ENCODE assay signal across 6 cellular contexts in the genomic region with DNA sequence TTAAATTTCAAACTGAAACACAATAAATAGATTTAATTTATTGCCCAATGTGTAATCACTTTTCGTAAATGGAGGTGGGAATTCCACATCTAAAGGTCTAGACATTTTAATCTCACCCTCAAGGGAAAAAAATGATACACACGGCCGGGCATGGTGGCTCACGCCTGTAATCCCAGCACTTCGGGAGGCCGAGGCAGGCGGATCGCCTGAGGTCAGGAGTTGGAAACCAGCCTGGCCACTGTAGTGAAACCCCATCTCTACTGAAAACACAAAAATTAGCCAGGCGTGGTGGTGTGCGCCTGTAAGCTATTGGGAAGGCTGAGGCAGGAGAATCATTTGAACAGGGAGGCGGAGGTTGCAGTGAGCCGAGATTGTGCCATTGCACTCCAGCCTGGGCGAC. TPM values are rescaled to one million over a fixed set of nuclear protein-coding genes. Genes with fewer than 3 reads are reported as not detected.
DNase-seq lines count a peak whose midpoint lies in the region; ATAC-seq and TF ChIP-seq lines count a peak whose summit lies in the region.
"Not testable (repeated sequence)": the region's sequence is repeated elsewhere in the genome, so short reads cannot be mapped to it uniquely, and the experiment has no call there.

No MANE protein-coding gene starts in this region.

- not testable (repeated sequence) for H3K4me3 ChIP-seq in IMR-90 (ENCODE audit: insufficient read depth, low read depth, low read length); esophagus squamous epithelium; tibial artery

- ATAC-seq in IMR-90 (ENCODE audit: low read depth), result not testable (repeated sequence)

- intact Hi-C loops in IMR-90 (cut with micrococcal nuclease), result loop anchor here (5.0 kb wide), 1 partner anchor 36 kb away; no protein-coding TSS in a partner anchor
- intact Hi-C loops in activated CD4-positive, alpha-beta T cell treated with anti-CD3 and anti-CD28 coated beads, Interleukin-2, amount 10 ng/mL, durations not matched to agents 24 days and 14 days (cut with micrococcal nuclease); MCF 10A (cut with micrococcal nuclease); esophagus squamous epithelium (cut with DNase I); tibial artery (cut with DNase I; ENCODE audit: low total_unique reads): not testable (repeated sequence)

- H3K23ac ChIP-seq in IMR-90 (ENCODE audit: low read depth, low read length), result not testable (repeated sequence)

- not testable (repeated sequence) for H3K9ac ChIP-seq in IMR-90 (ENCODE audit: low read depth, low read length)

- H3K14ac ChIP-seq in IMR-90 (replicated peaks; ENCODE audit: low read depth, low read length), result not testable (repeated sequence)

- H3K18ac ChIP-seq in IMR-90 (ENCODE audit: low read depth, low read length), result not testable (repeated sequence)

- in situ Hi-C loops in IMR-90 (cut with MboI; ENCODE audit: low sequenced_read_pairs), result not testable (repeated sequence)

- not testable (repeated sequence) for H3K36me3 ChIP-seq in IMR-90 (ENCODE audit: control insufficient read depth, insufficient read depth, low read length); esophagus squamous epithelium; tibial artery

- H3K9me3 ChIP-seq in IMR-90 (ENCODE audit: control insufficient read depth, insufficient read depth, low read length); esophagus squamous epithelium; tibial artery: not testable (repeated sequence)

- H4K20me1 ChIP-seq in IMR-90 (ENCODE audit: insufficient read depth, low read length), result peaks cover 45% of the 10 kb centered on the region; the same call in 1 of the 2 replicates

- not testable (repeated sequence) for TF ChIP-seq RAD21 in IMR-90 (IDR thresholded peaks at IDR 0.05; ENCODE audit: low read length)

- H2BK20ac ChIP-seq in IMR-90 (ENCODE audit: low read depth, low read length), result not testable (repeated sequence)

- not testable (repeated sequence) for BruUV-seq in IMR-90 (replicated peaks; lab: Mats Ljungman, UMichigan); MCF 10A (replicated peaks; lab: Mats Ljungman, UMichigan)

- H2AK5ac ChIP-seq in IMR-90 (ENCODE audit: low read depth, low read length), result not testable (repeated sequence)

- no CpG with 5 or more reads among the region's 13 CpGs for WGBS in IMR-90 (ENCODE audit: extremely low coverage in 2 of 2, insufficient read length in 1 of 2), 2 experiments
- WGBS in esophagus squamous epithelium, 2 donors, result 62% methylated on average over 13 of the region's 13 CpGs

- H3K4ac ChIP-seq in IMR-90 (ENCODE audit: low read depth, low read length), result not testable (repeated sequence)

- H2BK15ac ChIP-seq in IMR-90 (ENCODE audit: low read depth, low read length), result not testable (repeated sequence)

- H3K36me3 Mint-ChIP-seq in activated CD4-positive, alpha-beta T cell treated with anti-CD3 and anti-CD28 coated beads, Interleukin-2, amount 10 ng/mL, durations not matched to agents 24 days and 14 days (ENCODE audit: low read depth), result peaks cover 20% of the 10 kb centered on the region
- not testable (repeated sequence) for H3K36me3 Mint-ChIP-seq in MCF 10A (ENCODE audit: insufficient read depth, unreplicated experiment)
- H3K36me3 Mint-ChIP-seq in osteocyte (ENCODE audit: unreplicated experiment), result peaks cover 13% of the 10 kb centered on the region

- not testable (repeated sequence) for H3K9me3 Mint-ChIP-seq in activated CD4-positive, alpha-beta T cell treated with anti-CD3 and anti-CD28 coated beads, Interleukin-2, amount 10 ng/mL, durations not matched to agents 24 days and 14 days; MCF 10A (ENCODE audit: unreplicated experiment); osteocyte (ENCODE audit: unreplicated experiment)

- H3K27ac ChIP-seq in IMR-90 (ENCODE audit: insufficient read depth, low read length), result not testable (repeated sequence)
- H3K27ac ChIP-seq in esophagus squamous epithelium, result peak overlapping the region in 3 of 4 donors; percentile 13 to 29 (median 27)
- H3K27ac ChIP-seq in tibial artery, result peak overlapping the region; percentile 84 to 93

- H3K4me3 Mint-ChIP-seq in activated CD4-positive, alpha-beta T cell treated with anti-CD3 and anti-CD28 coated beads, Interleukin-2, amount 10 ng/mL, durations not matched to agents 24 days and 14 days; MCF 10A (ENCODE audit: unreplicated experiment); osteocyte (ENCODE audit: unreplicated experiment): not testable (repeated sequence)

- H4K8ac ChIP-seq in IMR-90 (ENCODE audit: low read depth in 2 of 2, low read length in 2 of 2), result not testable (repeated sequence)

- not testable (repeated sequence) for H3K4me2 ChIP-seq in IMR-90 (ENCODE audit: low read depth, low read length)

- peak overlapping the region; percentile 22 for H2BK5ac ChIP-seq in IMR-90 (ENCODE audit: low read depth, low read length, poor library complexity, severe bottlenecking)

- not testable (repeated sequence) for H3K27me3 Mint-ChIP-seq in activated CD4-positive, alpha-beta T cell treated with anti-CD3 and anti-CD28 coated beads, Interleukin-2, amount 10 ng/mL, durations not matched to agents 24 days and 14 days; MCF 10A (ENCODE audit: insufficient read depth, unreplicated experiment); osteocyte (ENCODE audit: unreplicated experiment)

- TF ChIP-seq CTCF in IMR-90 (conservative IDR thresholded peaks at IDR 0.05; ENCODE audit: low read depth, low read length); MCF 10A (IDR thresholded peaks at IDR 0.05; ENCODE audit: unreplicated experiment); esophagus squamous epithelium (IDR thresholded peaks at IDR 0.05); osteocyte (IDR thresholded peaks at IDR 0.05); tibial artery (IDR thresholded peaks at IDR 0.05): not testable (repeated sequence)

- H3K56ac ChIP-seq in IMR-90 (ENCODE audit: extremely low read depth, insufficient read depth, low read length), result not testable (repeated sequence)

- not testable (repeated sequence) for H4K91ac ChIP-seq in IMR-90 (ENCODE audit: insufficient read depth, low read depth, low read length)

- H2AK9ac ChIP-seq in IMR-90 (replicated peaks; ENCODE audit: low read depth, low read length, poor library complexity), result not testable (repeated sequence)

- dilution Hi-C loops in IMR-90 (cut with HindIII; ENCODE audit: low sequenced_read_pairs, unreplicated experiment), result not testable (repeated sequence)

- H3K4me1 Mint-ChIP-seq in activated CD4-positive, alpha-beta T cell treated with anti-CD3 and anti-CD28 coated beads, Interleukin-2, amount 10 ng/mL, durations not matched to agents 24 days and 14 days, result peaks cover 18% of the 10 kb centered on the region
- H3K4me1 Mint-ChIP-seq in MCF 10A (ENCODE audit: insufficient read depth, unreplicated experiment) (peaks cover 51% of the 10 kb centered on the region), osteocyte (ENCODE audit: unreplicated experiment) (peaks cover 78% of the 10 kb centered on the region)

- not testable (repeated sequence) for DNase-seq in IMR-90; MCF 10A (ENCODE audit: unreplicated experiment); esophagus squamous epithelium (lab: John Stamatoyannopoulos, UW); osteocyte (ENCODE audit: extremely low spot score, unreplicated experiment); tibial artery
- peak; percentile 33 for DNase-seq in activated CD4-positive, alpha-beta T cell treated with anti-CD3 and anti-CD28 coated beads, Interleukin-2, amount 10 ng/mL, durations not matched to agents 24 days and 14 days

- not testable (repeated sequence) for H3K27me3 ChIP-seq in IMR-90 (ENCODE audit: control insufficient read depth, insufficient read depth, low read length); esophagus squamous epithelium; tibial artery

- POLR2A ChIA-PET in IMR-90 (lab: Charles Lee; ENCODE audit: unreplicated experiment), result not testable (repeated sequence)
- POLR2A ChIA-PET in MCF 10A (lab: Yijun Ruan, JAX), result interaction anchor here (1.5 kb wide), 2 partner anchors 41 to 61 kb away, joined by 3 to 6 read pairs; no protein-coding TSS in a partner anchor

- H3K27ac Mint-ChIP-seq in activated CD4-positive, alpha-beta T cell treated with anti-CD3 and anti-CD28 coated beads, Interleukin-2, amount 10 ng/mL, durations not matched to agents 24 days and 14 days, result not testable (repeated sequence)
- peak overlapping the region; percentile 39 for H3K27ac Mint-ChIP-seq in MCF 10A (ENCODE audit: low read depth, unreplicated experiment)
- peak overlapping the region; percentile 11 for H3K27ac Mint-ChIP-seq in osteocyte (ENCODE audit: unreplicated experiment)

- CTCF ChIA-PET in IMR-90 (lab: Yijun Ruan, JAX); MCF 10A (lab: Yijun Ruan, JAX): not testable (repeated sequence)

- not testable (repeated sequence) for H3K9me1 ChIP-seq in IMR-90 (ENCODE audit: insufficient read depth, low read length)

- TF ChIP-seq POLR2A in IMR-90 (IDR thresholded peaks at IDR 0.05; ENCODE audit: low read depth, low read length); esophagus squamous epithelium (IDR thresholded peaks at IDR 0.05): not testable (repeated sequence)

- not testable (repeated sequence) for H4K5ac ChIP-seq in IMR-90 (ENCODE audit: low read depth, low read length)

- not testable (repeated sequence) for H2BK120ac ChIP-seq in IMR-90 (ENCODE audit: low read depth, low read length)

- not testable (repeated sequence) for H2AFZ ChIP-seq in IMR-90 (replicated peaks; ENCODE audit: low read length, poor library complexity)

- H3K79me1 ChIP-seq in IMR-90 (ENCODE audit: low read depth in 1 of 2, low read length in 2 of 2), result peaks cover 37 to 72% of the 10 kb centered on the region in 2 experiments

- H3K4me1 ChIP-seq in IMR-90 (ENCODE audit: control insufficient read depth, insufficient read depth, low read length), result peaks cover 18% of the 10 kb centered on the region
- peaks cover 3 to 97% (median 48%) of the 10 kb centered on the region in 3 donors for H3K4me1 ChIP-seq in esophagus squamous epithelium
- peaks cover 0 to 99% (median 72%) of the 10 kb centered on the region in 4 donors for H3K4me1 ChIP-seq in tibial artery

RNA-seq across cellular contexts. Expression of gene SMURF1, which starts 42.4 kb away (rescaled TPM):
- total RNA-seq in IMR-90 (2012; rRNA removed), result 20.3 and 21.7 TPM in 2 replicates
- polyA plus RNA-seq in IMR-90 (2012; rRNA removed), result 13.3 and 13.4 TPM in 2 replicates
- 6.4 and 8.0 TPM in 2 replicates for polyA plus RNA-seq in IMR-90 (2012; cell fraction: cytosol; rRNA removed)
- 24.1 and 44.4 TPM in 2 replicates for polyA plus RNA-seq in IMR-90 (2012; cell fraction: nucleus; rRNA removed; ENCODE audit: low replicate concordance)
- 12.5 and 13.1 TPM in 2 replicates for total RNA-seq in activated CD4-positive, alpha-beta T cell treated with anti-CD3 and anti-CD28 coated beads, Interleukin-2, amount 10 ng/mL, durations not matched to agents 24 days and 14 days
- total RNA-seq in MCF 10A (2022), result 19.9 and 20.3 TPM in 2 replicates
- 10 to 100 TPM; 16.4 to 36.2 (median 24.6) TPM for total RNA-seq in esophagus squamous epithelium
- total RNA-seq in osteocyte, result 23.6 and 24.1 TPM in 2 replicates
